In genomic region chr7:157793973-157794763, GRCh38 we compare ENCODE assay signal across 20 cellular contexts.
A peak's percentile ranks its signal among the peaks of the same experiment; 100 is the strongest.
DNase-seq lines count a peak whose midpoint lies in the region; ATAC-seq and TF ChIP-seq lines count a peak whose summit lies in the region.
"Had no signal": no experiment of that assay in that cellular context is flagged by ENCODE, and none has a peak within 500 bp of the region (broad histone marks: within the 10 kb centered on the region; RNA-seq: fewer than 3 reads in every experiment).

No MANE protein-coding gene starts in this region.

- no peaks in the 10 kb centered on the region for H3K27me3 ChIP-seq in iPS-20b (ENCODE audit: insufficient read depth, low read length)
- H3K27me3 ChIP-seq: MG63, Peyer's patch had no signal

- peak overlapping the region; percentile 23 for H3K4me3 Mint-ChIP-seq in WTC11
- H3K4me3 Mint-ChIP-seq in type B pancreatic cell: no peak overlapping the region
- H3K4me3 Mint-ChIP-seq: CD8-positive, alpha-beta memory T cell had no signal

- peaks cover 46% of the 10 kb centered on the region for H3K9me3 ChIP-seq in iPS-20b (ENCODE audit: insufficient read depth, low read depth, low read length)
- H3K9me3 ChIP-seq: MG63, Peyer's patch had no signal

- POLR2A ChIA-PET in WTC11 (lab: Charles Lee): no interaction called here

- H3K4me1 Mint-ChIP-seq in WTC11 (peaks cover 39% of the 10 kb centered on the region), type B pancreatic cell (ENCODE audit: unreplicated experiment) (peaks cover 8% of the 10 kb centered on the region)
- H3K4me1 Mint-ChIP-seq: CD8-positive, alpha-beta memory T cell had no signal

- H3K9ac ChIP-seq in iPS-20b (ENCODE audit: low read depth, low read length): no peak overlapping the region

- intact Hi-C loops in Right ventricle myocardium superior (cut with DNase I): no loop called here
- intact Hi-C loops in left cardiac atrium (cut with DNase I): no loop called here

- TF ChIP-seq CTCF in WTC11 (IDR thresholded peaks at IDR 0.05) (no peak), type B pancreatic cell (conservative IDR thresholded peaks at IDR 0.05) (no peak)

- peaks cover 8% of the 10 kb centered on the region; the same call in 1 of the 2 replicates for H3K4me1 ChIP-seq in iPS-20b (ENCODE audit: insufficient read depth, low read length)
- H3K4me1 ChIP-seq: Peyer's patch had no signal

- 0 out of 2 replicates have a peak overlapping the region, but pooled peaks have one; percentile 32 for H3K4me3 ChIP-seq in iPS-20b (ENCODE audit: low read length)
- H3K4me3 ChIP-seq: MG63, Peyer's patch had no signal

- H3K27ac Mint-ChIP-seq in WTC11: peak overlapping the region; percentile 88
- no peak overlapping the region for H3K27ac Mint-ChIP-seq in type B pancreatic cell

- no peaks in the 10 kb centered on the region for H3K36me3 ChIP-seq in iPS-20b (ENCODE audit: insufficient read depth, low read depth, low read length)
- H3K36me3 ChIP-seq: MG63, Peyer's patch had no signal

- H3K9me3 Mint-ChIP-seq in WTC11 (peaks cover 41% of the 10 kb centered on the region), type B pancreatic cell (no peaks in the 10 kb centered on the region)

- H3K36me3 Mint-ChIP-seq in WTC11 (peaks cover 25% of the 10 kb centered on the region), type B pancreatic cell (no peaks in the 10 kb centered on the region)
- H3K36me3 Mint-ChIP-seq: CD8-positive, alpha-beta memory T cell had no signal

- CTCF ChIA-PET in WTC11 (lab: Charles Lee): no interaction called here

- no peak overlapping the region for H3K27ac ChIP-seq in iPS-20b (ENCODE audit: low read length)
- H3K27ac ChIP-seq: C4-2B, Peyer's patch had no signal

- DNase-seq in Right ventricle myocardium superior (peak; percentile 17), left cardiac atrium (no peak), WTC11 (ENCODE audit: low spot score) (no peak), putamen (ENCODE audit: low spot score) (peak; percentile 50), type B pancreatic cell (ENCODE audit: extremely low spot score, unreplicated experiment) (no peak)
- DNase-seq: AML-193, Calu3, DMS153, GDM1, MG63, NCI-H1048, NCI-H1436, NCI-H187 treated with DMSO at 0.1 percent for 48 hours, NCI-H524 treated with DMSO at 0.1 percent for 48 hours, Peyer's patch had no signal

- no peak for ATAC-seq in Right ventricle myocardium superior (ENCODE audit: poor library complexity)
- no peak for ATAC-seq in left cardiac atrium
- ATAC-seq in WTC11: no peak
- no peak for ATAC-seq in HG02623 (IDR thresholded peaks at IDR 0.05; ENCODE audit: unreplicated experiment)
- ATAC-seq in GM18870 (IDR thresholded peaks at IDR 0.05; ENCODE audit: unreplicated experiment): no peak

- H3K27me3 Mint-ChIP-seq in WTC11 (ENCODE audit: low read depth) (peaks cover 3% of the 10 kb centered on the region; the same call in 1 of the 2 replicates), type B pancreatic cell (no peaks in the 10 kb centered on the region)

TF ChIP-seq in WTC11, 78 proteins besides CTCF, POLR2A, EP300 and RAD21 (continues in another document):
- TF ChIP-seq ZNF423 (CRISPR knock-in tag; IDR thresholded peaks at IDR 0.05): no peak
- no peak for TF ChIP-seq ETV6 (CRISPR knock-in tag; IDR thresholded peaks at IDR 0.05)
- no peak for TF ChIP-seq GRHL2 (CRISPR knock-in tag; IDR thresholded peaks at IDR 0.05; ENCODE audit: insufficient replicate concordance, severe bottlenecking)
- no peak for TF ChIP-seq KAT7 (CRISPR knock-in tag; IDR thresholded peaks at IDR 0.05; ENCODE audit: borderline replicate concordance)
- TF ChIP-seq TEAD1 (CRISPR knock-in tag; IDR thresholded peaks at IDR 0.05): no peak
- TF ChIP-seq, protein P1, sequence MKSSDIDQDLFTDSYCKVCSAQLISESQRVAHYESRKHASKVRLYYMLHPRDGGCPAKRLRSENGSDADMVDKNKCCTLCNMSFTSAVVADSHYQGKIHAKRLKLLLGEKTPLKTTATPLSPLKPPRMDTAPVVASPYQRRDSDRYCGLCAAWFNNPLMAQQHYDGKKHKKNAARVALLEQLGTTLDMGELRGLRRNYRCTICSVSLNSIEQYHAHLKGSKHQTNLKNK (CRISPR knock-in tag; IDR thresholded peaks at IDR 0.05): no peak
- TF ChIP-seq, protein P2, sequence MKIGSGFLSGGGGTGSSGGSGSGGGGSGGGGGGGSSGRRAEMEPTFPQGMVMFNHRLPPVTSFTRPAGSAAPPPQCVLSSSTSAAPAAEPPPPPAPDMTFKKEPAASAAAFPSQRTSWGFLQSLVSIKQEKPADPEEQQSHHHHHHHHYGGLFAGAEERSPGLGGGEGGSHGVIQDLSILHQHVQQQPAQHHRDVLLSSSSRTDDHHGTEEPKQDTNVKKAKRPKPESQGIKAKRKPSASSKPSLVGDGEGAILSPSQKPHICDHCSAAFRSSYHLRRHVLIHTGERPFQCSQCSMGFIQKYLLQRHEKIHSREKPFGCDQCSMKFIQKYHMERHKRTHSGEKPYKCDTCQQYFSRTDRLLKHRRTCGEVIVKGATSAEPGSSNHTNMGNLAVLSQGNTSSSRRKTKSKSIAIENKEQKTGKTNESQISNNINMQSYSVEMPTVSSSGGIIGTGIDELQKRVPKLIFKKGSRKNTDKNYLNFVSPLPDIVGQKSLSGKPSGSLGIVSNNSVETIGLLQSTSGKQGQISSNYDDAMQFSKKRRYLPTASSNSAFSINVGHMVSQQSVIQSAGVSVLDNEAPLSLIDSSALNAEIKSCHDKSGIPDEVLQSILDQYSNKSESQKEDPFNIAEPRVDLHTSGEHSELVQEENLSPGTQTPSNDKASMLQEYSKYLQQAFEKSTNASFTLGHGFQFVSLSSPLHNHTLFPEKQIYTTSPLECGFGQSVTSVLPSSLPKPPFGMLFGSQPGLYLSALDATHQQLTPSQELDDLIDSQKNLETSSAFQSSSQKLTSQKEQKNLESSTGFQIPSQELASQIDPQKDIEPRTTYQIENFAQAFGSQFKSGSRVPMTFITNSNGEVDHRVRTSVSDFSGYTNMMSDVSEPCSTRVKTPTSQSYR (CRISPR knock-in tag; IDR thresholded peaks at IDR 0.05): no peak
- TF ChIP-seq ZNF121 (CRISPR knock-in tag; IDR thresholded peaks at IDR 0.05): no peak
- no peak for TF ChIP-seq NFYB (CRISPR knock-in tag; conservative IDR thresholded peaks at IDR 0.05; ENCODE audit: low read depth)
- TF ChIP-seq, protein P3, sequence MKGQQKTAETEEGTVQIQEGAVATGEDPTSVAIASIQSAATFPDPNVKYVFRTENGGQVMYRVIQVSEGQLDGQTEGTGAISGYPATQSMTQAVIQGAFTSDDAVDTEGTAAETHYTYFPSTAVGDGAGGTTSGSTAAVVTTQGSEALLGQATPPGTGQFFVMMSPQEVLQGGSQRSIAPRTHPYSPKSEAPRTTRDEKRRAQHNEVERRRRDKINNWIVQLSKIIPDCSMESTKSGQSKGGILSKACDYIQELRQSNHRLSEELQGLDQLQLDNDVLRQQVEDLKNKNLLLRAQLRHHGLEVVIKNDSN (CRISPR knock-in tag; IDR thresholded peaks at IDR 0.05): no peak
- TF ChIP-seq JUN (CRISPR knock-in tag; IDR thresholded peaks at IDR 0.05): no peak
- TF ChIP-seq, protein P4, sequence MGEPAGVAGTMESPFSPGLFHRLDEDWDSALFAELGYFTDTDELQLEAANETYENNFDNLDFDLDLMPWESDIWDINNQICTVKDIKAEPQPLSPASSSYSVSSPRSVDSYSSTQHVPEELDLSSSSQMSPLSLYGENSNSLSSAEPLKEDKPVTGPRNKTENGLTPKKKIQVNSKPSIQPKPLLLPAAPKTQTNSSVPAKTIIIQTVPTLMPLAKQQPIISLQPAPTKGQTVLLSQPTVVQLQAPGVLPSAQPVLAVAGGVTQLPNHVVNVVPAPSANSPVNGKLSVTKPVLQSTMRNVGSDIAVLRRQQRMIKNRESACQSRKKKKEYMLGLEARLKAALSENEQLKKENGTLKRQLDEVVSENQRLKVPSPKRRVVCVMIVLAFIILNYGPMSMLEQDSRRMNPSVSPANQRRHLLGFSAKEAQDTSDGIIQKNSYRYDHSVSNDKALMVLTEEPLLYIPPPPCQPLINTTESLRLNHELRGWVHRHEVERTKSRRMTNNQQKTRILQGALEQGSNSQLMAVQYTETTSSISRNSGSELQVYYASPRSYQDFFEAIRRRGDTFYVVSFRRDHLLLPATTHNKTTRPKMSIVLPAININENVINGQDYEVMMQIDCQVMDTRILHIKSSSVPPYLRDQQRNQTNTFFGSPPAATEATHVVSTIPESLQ (CRISPR knock-in tag; IDR thresholded peaks at IDR 0.05): no peak
- TF ChIP-seq USF2 (CRISPR knock-in tag; IDR thresholded peaks at IDR 0.05): no peak
- TF ChIP-seq ZBTB43 (CRISPR knock-in tag; IDR thresholded peaks at IDR 0.05): no peak
- TF ChIP-seq, protein P5, sequence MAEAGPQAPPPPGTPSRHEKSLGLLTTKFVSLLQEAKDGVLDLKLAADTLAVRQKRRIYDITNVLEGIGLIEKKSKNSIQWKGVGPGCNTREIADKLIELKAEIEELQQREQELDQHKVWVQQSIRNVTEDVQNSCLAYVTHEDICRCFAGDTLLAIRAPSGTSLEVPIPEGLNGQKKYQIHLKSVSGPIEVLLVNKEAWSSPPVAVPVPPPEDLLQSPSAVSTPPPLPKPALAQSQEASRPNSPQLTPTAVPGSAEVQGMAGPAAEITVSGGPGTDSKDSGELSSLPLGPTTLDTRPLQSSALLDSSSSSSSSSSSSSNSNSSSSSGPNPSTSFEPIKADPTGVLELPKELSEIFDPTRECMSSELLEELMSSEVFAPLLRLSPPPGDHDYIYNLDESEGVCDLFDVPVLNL (CRISPR knock-in tag; IDR thresholded peaks at IDR 0.05; ENCODE audit: borderline replicate concordance, low read depth): no peak
- no peak for TF ChIP-seq FOXP1 (CRISPR knock-in tag; IDR thresholded peaks at IDR 0.05; ENCODE audit: borderline replicate concordance)
- TF ChIP-seq PRRX2 (CRISPR knock-in tag; IDR thresholded peaks at IDR 0.05): no peak
- TF ChIP-seq SMAD3 (CRISPR knock-in tag; IDR thresholded peaks at IDR 0.05; ENCODE audit: borderline replicate concordance): no peak

Comparison
In these comparisons a context has a peak if more than half of its experiments do, and no peak if none do; other contexts are left out.
1. DNase-seq: peak in Right ventricle myocardium superior (single experiment) and putamen (single experiment); none in left cardiac atrium (single experiment), WTC11 (single experiment) and type B pancreatic cell (single experiment).